Comparison of ENCODE assay signal across 8 cellular contexts in the genomic region with DNA sequence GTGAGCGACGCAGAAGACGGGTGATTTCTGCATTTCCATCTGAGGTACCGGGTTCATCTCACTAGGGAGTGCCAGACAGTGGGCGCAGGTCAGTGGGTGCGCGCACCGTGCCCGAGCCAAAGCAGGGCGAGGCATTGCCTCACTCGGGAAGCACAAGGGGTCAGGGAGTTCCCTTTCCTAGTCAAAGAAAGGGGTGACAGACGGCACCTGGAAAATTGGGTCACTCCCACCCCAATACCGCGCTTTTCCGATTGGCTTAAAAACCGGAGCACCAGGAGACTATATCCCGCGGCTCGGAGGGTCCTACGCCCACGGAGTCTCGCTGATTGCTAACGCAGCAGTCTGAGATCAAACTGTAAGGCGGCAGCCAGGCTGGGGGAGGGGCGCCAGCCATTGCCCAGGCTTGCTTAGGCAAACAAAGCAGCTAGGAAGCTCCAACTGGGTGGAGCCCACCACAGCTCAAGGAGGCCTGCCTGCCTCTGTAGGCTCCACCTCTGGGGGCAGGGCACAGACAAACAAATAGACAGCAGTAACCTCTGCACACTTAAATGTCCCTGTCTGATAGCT. TPM values are rescaled to one million over a fixed set of nuclear protein-coding genes. Genes with fewer than 3 reads are reported as not detected.
DNase-seq lines count a peak whose midpoint lies in the region; TF ChIP-seq lines count a peak whose summit lies in the region.
"Not testable (repeated sequence)": the region's sequence is repeated elsewhere in the genome, so short reads cannot be mapped to it uniquely, and the experiment has no call there.

No MANE protein-coding gene starts in this region.

- H3K36me3 ChIP-seq in GM06990 (ENCODE audit: control insufficient read depth, insufficient read depth, low read length); smooth muscle cell (ENCODE audit: low read depth); tibial nerve: not testable (repeated sequence)

- peak in 1 of 2 donors; percentile 44 for TF ChIP-seq EP300 in tibial nerve (IDR thresholded peaks at IDR 0.05)

- peak overlapping the region; percentile 74 for H3K27ac ChIP-seq in epithelial cell of prostate
- peak overlapping the region; percentile 89 for H3K27ac ChIP-seq in smooth muscle cell (ENCODE audit: low read depth)
- peak overlapping the region in 2 of 4 donors; percentile 67 to 75 for H3K27ac ChIP-seq in tibial nerve

- H3K9me3 Mint-ChIP-seq in T-helper 2 cell treated with Interferon-gamma antibody and Interleukin-4, amounts not matched to agents 5 μg/mL and 100 μg/mL, for 36 hours = not testable (repeated sequence)

- peak overlapping the region; percentile 83 for H3K9ac ChIP-seq in smooth muscle cell (ENCODE audit: low read depth)

- TF ChIP-seq POLR2A in lower leg skin (IDR thresholded peaks at IDR 0.05); tibial nerve (IDR thresholded peaks at IDR 0.05): not testable (repeated sequence)

- H3K27me3 ChIP-seq in GM06990 (replicated peaks; ENCODE audit: control insufficient read depth, insufficient read depth, low read length); smooth muscle cell (ENCODE audit: low read depth); tibial nerve: not testable (repeated sequence)

- H3K27ac Mint-ChIP-seq in T-helper 2 cell treated with Interferon-gamma antibody and Interleukin-4, amounts not matched to agents 5 μg/mL and 100 μg/mL, for 36 hours = peak overlapping the region; percentile 84

- not testable (repeated sequence) for TF ChIP-seq CTCF in GM06990 (IDR thresholded peaks at IDR 0.05; ENCODE audit: insufficient read depth, low read length, poor library complexity, severe bottlenecking); lower leg skin (IDR thresholded peaks at IDR 0.05); smooth muscle cell (IDR thresholded peaks at IDR 0.05; ENCODE audit: borderline replicate concordance, insufficient read depth, poor library complexity, severe bottlenecking); tibial nerve (IDR thresholded peaks at IDR 0.05)

- H3F3A ChIP-seq in smooth muscle cell (ENCODE audit: low read depth) = peaks cover 12% of the 10 kb centered on the region

- not testable (repeated sequence) for H4K20me1 ChIP-seq in smooth muscle cell (ENCODE audit: low read depth)

- H2AFZ ChIP-seq in smooth muscle cell (ENCODE audit: low read depth) = peak overlapping the region; percentile 92

- peak overlapping the region; percentile 68 for H3K4me3 ChIP-seq in GM06990 (replicated peaks; ENCODE audit: low read depth, low read length)
- H3K4me3 ChIP-seq in lower leg skin (ENCODE audit: low read depth, poor library complexity, severe bottlenecking) = peak overlapping the region; percentile 70
- H3K4me3 ChIP-seq in smooth muscle cell = peak overlapping the region; percentile 64
- peak overlapping the region; percentile 44 to 60 (median 57) for H3K4me3 ChIP-seq in tibial nerve

- intact Hi-C loops in lower leg skin (cut with DNase I; ENCODE audit: low total_unique reads) = not testable (repeated sequence)

- H3K4me1 Mint-ChIP-seq in T-helper 2 cell treated with Interferon-gamma antibody and Interleukin-4, amounts not matched to agents 5 μg/mL and 100 μg/mL, for 36 hours (ENCODE audit: low read depth) = peaks cover 15% of the 10 kb centered on the region

- WGBS in lower leg skin, 2 donors = 0% methylated on average over 24 to 25 of the region's 25 CpGs
- WGBS in smooth muscle cell (ENCODE audit: low lambda C conversion rate) = 8% methylated on average over 24 of the region's 25 CpGs
- WGBS in tibial nerve, 2 donors = 2 to 3% methylated on average over 21 to 25 of the region's 25 CpGs

- H3K4me1 ChIP-seq in smooth muscle cell (ENCODE audit: low read depth) = peaks cover 13% of the 10 kb centered on the region
- H3K4me1 ChIP-seq in tibial nerve = not testable (repeated sequence)

- H3K79me2 ChIP-seq in smooth muscle cell (ENCODE audit: low read depth) = not testable (repeated sequence)

- not testable (repeated sequence) for H3K9me3 ChIP-seq in smooth muscle cell (replicated peaks; ENCODE audit: low read depth); tibial nerve

- peaks cover 20% of the 10 kb centered on the region for H3K36me3 Mint-ChIP-seq in T-helper 2 cell treated with Interferon-gamma antibody and Interleukin-4, amounts not matched to agents 5 μg/mL and 100 μg/mL, for 36 hours (ENCODE audit: low read depth)

- not testable (repeated sequence) for H3K27me3 Mint-ChIP-seq in T-helper 2 cell treated with Interferon-gamma antibody and Interleukin-4, amounts not matched to agents 5 μg/mL and 100 μg/mL, for 36 hours (ENCODE audit: low read depth)

- H3K4me2 ChIP-seq in smooth muscle cell = peak overlapping the region; percentile 80

- peak; percentile 55 for DNase-seq in GM06990 (ENCODE audit: extremely low read depth, insufficient read length)
- DNase-seq in NCI-H187 treated with DMSO at 0.1 percent for 48 hours (lab: John Stamatoyannopoulos, UW) = peak; percentile 0
- peak; percentile 69 for DNase-seq in T-helper 2 cell treated with Interferon-gamma antibody and Interleukin-4, amounts not matched to agents 5 μg/mL and 100 μg/mL, for 36 hours (ENCODE audit: low spot score)
- DNase-seq in activated gamma-delta T cell treated with Interleukin-2 at 50 U/mL for 16 hours = peak; percentile 72
- DNase-seq in epithelial cell of prostate (ENCODE audit: low read depth, low spot score) = peak; percentile 27
- peak; percentile 87 to 94 for DNase-seq in lower leg skin (ENCODE audit: low spot score in 2 of 2)
- DNase-seq in smooth muscle cell (lab: John Stamatoyannopoulos, UW; ENCODE audit: unreplicated experiment) = not testable (repeated sequence)
- peak in 1 of 2 donors; percentile 48 for DNase-seq in tibial nerve (ENCODE audit: low spot score in 2 of 2)

- peak overlapping the region; percentile 86 for H3K4me3 Mint-ChIP-seq in T-helper 2 cell treated with Interferon-gamma antibody and Interleukin-4, amounts not matched to agents 5 μg/mL and 100 μg/mL, for 36 hours

RNA-seq across cellular contexts. Expression of gene NSUN6, which starts 23.9 kb away (rescaled TPM):
- total RNA-seq in lower leg skin = 10 to 100 TPM in 1 of 4 donors, 1 to 10 TPM in 3; 5.9 to 12.8 (median 8.6) TPM
- 6.1 and 11.8 TPM in 2 replicates for total RNA-seq in smooth muscle cell
- polyA plus RNA-seq in smooth muscle cell = 7.2 and 9.5 TPM in 2 replicates
- 10 to 100 TPM; 15.6 to 30.6 (median 24.7) TPM for total RNA-seq in tibial nerve

RNA-seq across cellular contexts. Expression of gene ARL5B, which starts 31.7 kb away (rescaled TPM):
- total RNA-seq in lower leg skin (10 to 100 TPM; 10.9 to 15.9 (median 14.0) TPM), smooth muscle cell (80.9 and 98.4 TPM in 2 replicates), tibial nerve (10 to 100 TPM in 1 of 4 donors, 1 to 10 TPM in 3; 9.4 to 11.1 (median 9.6) TPM)
- polyA plus RNA-seq in smooth muscle cell = 12.9 and 15.4 TPM in 2 replicates
